Comparison of ENCODE assay signal across 14 cellular contexts in genomic region chr18:65754121-65754520, GRCh38. TPM values are rescaled to one million over a fixed set of nuclear protein-coding genes. Genes with fewer than 3 reads are reported as not detected.
DNase-seq lines count a peak whose midpoint lies in the region; ATAC-seq and TF ChIP-seq lines count a peak whose summit lies in the region.
"Had no signal": no experiment of that assay in that cellular context is flagged by ENCODE, and none has a peak within 500 bp of the region (broad histone marks: within the 10 kb centered on the region; RNA-seq: fewer than 3 reads in every experiment).

No MANE protein-coding gene starts in this region.

- no peak overlapping the region for H2AFZ ChIP-seq in osteoblast (ENCODE audit: low read length)

- no peaks in the 10 kb centered on the region for H3K4me1 ChIP-seq in osteoblast (ENCODE audit: insufficient read depth, low read length)
- H3K4me1 ChIP-seq: psoas muscle had no signal

- no peaks in the 10 kb centered on the region for H3K36me3 ChIP-seq in osteoblast (ENCODE audit: insufficient read depth, low read length)
- H3K36me3 ChIP-seq: gastroesophageal sphincter had no signal

- ATAC-seq in GM19351 (IDR thresholded peaks at IDR 0.05; ENCODE audit: unreplicated experiment), result no peak
- ATAC-seq: gastroesophageal sphincter, psoas muscle had no signal

- H3K4me2 ChIP-seq in osteoblast (ENCODE audit: insufficient read depth, low read length), result no peak overlapping the region

- H3K27ac ChIP-seq in osteoblast (ENCODE audit: low read depth, low read length), result no peak overlapping the region
- H3K27ac ChIP-seq: gastroesophageal sphincter, psoas muscle had no signal

- DNase-seq in NCI-H1092 treated with DMSO at 0.1 percent for 48 hours (lab: John Stamatoyannopoulos, UW) (peak; percentile 48), NCI-H1092 (lab: John Stamatoyannopoulos, UW) (no peak), NCI-H446 (lab: John Stamatoyannopoulos, UW) (peak; percentile 51 to 60), astrocyte of the cerebellum (ENCODE audit: low read depth) (peak; percentile 87), osteoblast (ENCODE audit: insufficient read length, low spot score, missing footprints) (peak; percentile 56), superior temporal gyrus (ENCODE audit: extremely low spot score) (no peak), midbrain (lab: John Stamatoyannopoulos, UW) (no peak)
- DNase-seq: effector CD4-positive, alpha-beta T cell; psoas muscle had no signal

- no peaks in the 10 kb centered on the region for H3K27me3 ChIP-seq in osteoblast (ENCODE audit: insufficient read depth, low read length)

- no peaks in the 10 kb centered on the region for H3K9me3 ChIP-seq in osteoblast (ENCODE audit: low read depth, low read length)
- H3K9me3 ChIP-seq: gastroesophageal sphincter, psoas muscle had no signal

- H3K4me3 ChIP-seq in astrocyte of the cerebellum (ENCODE audit: low read depth, low read length) (no peak overlapping the region), osteoblast (ENCODE audit: insufficient read depth, low read length) (no peak overlapping the region)
- H3K4me3 ChIP-seq: gastroesophageal sphincter, psoas muscle had no signal

- in situ Hi-C loops in astrocyte of the cerebellum (cut with HindIII; ENCODE audit: low sequenced_read_pairs), result no loop called here

- H4K20me1 ChIP-seq in osteoblast (ENCODE audit: insufficient read depth, low read length), result no peaks in the 10 kb centered on the region

- H3K79me2 ChIP-seq in osteoblast (ENCODE audit: insufficient read depth, low read length), result no peaks in the 10 kb centered on the region

- TF ChIP-seq CTCF in astrocyte of the cerebellum (IDR thresholded peaks at IDR 0.05; ENCODE audit: low read depth, low read length, missing control alignments), result no peak
- no peak for TF ChIP-seq CTCF in osteoblast (IDR thresholded peaks at IDR 0.05; ENCODE audit: extremely low read depth, low read depth, low read length)

RNA-seq across cellular contexts. Expression of gene CDH7, which starts 3.3 kb away (rescaled TPM):
- not detected in 2 replicates for total RNA-seq in osteoblast
- total RNA-seq: activated CD8-positive, alpha-beta memory T cell treated with anti-CD3 and anti-CD28 coated beads for 36 hours; HepG2; psoas muscle; T-helper 2 cell treated with Interferon-gamma antibody and Interleukin-4, amounts not matched to agents 100 ng/mL and 5 ng/mL, for 36 hours had no signal

Comparison
In these comparisons a context has a peak if more than half of its experiments do, and no peak if none do; other contexts are left out.
1. DNase-seq: peak in NCI-H1092 treated with DMSO at 0.1 percent for 48 hours (single experiment), NCI-H446 (2 of 2), astrocyte of the cerebellum (single experiment) and osteoblast (single experiment); none in NCI-H1092 (single experiment), superior temporal gyrus (single experiment) and midbrain (single experiment).